ENCODE assay signal across 15 cellular contexts in the genomic region with DNA sequence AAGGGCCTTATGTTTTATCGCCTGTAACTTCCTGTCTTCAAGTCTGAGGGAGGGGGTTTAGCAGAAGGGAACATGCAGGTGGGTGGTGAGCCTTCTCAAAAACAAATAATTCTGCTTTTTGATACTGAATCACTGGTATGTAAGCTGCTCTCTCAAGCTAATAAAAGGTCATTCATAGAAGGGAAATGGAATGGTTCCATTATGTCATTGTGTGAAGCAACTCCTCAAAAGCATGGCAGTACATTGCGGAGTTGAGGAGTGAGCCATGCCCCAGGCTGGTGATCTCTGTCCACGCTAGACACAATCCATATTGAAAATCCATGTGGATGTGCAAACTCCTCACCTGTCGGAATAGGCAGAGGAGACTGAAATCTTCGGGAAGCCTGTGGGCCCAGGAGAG.
"Had no signal": no experiment of that assay in that cellular context is flagged by ENCODE, and none has a peak within 500 bp of the region (broad histone marks: within the 10 kb centered on the region; RNA-seq: fewer than 3 reads in every experiment).

No MANE protein-coding gene starts in this region.

- H3K27ac Mint-ChIP-seq: naive B cell had no signal

- DNase-seq: colonic mucosa; dermis blood vessel endothelial cell; esophagus squamous epithelium; foreskin fibroblast; left colon; mesendoderm; naive B cell; small intestine; stimulated activated CD4-positive, alpha-beta T cell treated with anti-CD3 and anti-CD28 coated beads, Interleukin-12 subunit alpha, Interleukin-12 subunit beta, amount 100 ng/mL, for 4 hours; stimulated activated naive CD4-positive, alpha-beta T cell; stomach; substantia nigra; transverse colon had no signal

- ATAC-seq: left colon had no signal

- H3K4me1 Mint-ChIP-seq: naive B cell had no signal

- H3K9me3 ChIP-seq: colonic mucosa, esophagus squamous epithelium, neutrophil, stomach, thoracic aorta, transverse colon had no signal

- H3K4me3 Mint-ChIP-seq: naive B cell had no signal

- H3K4me1 ChIP-seq: colonic mucosa, esophagus squamous epithelium, stomach, transverse colon had no signal

- H3K27ac ChIP-seq: colonic mucosa, esophagus squamous epithelium, neutrophil, stomach, thoracic aorta, transverse colon had no signal

- H3K27me3 ChIP-seq: colonic mucosa, esophagus squamous epithelium, neutrophil, stomach, transverse colon had no signal

- H3K4me3 ChIP-seq: colonic mucosa, esophagus squamous epithelium, stomach, thoracic aorta, transverse colon had no signal

- H3K36me3 ChIP-seq: colonic mucosa, esophagus squamous epithelium, neutrophil, stomach, thoracic aorta, transverse colon had no signal
